Comparison of ENCODE assay signal across 10 cellular contexts in genomic region chr16:88287219-88287618, GRCh38.
DNase-seq lines count a peak whose midpoint lies in the region; ATAC-seq and TF ChIP-seq lines count a peak whose summit lies in the region.
"Had no signal": no experiment of that assay in that cellular context is flagged by ENCODE, and none has a peak within 500 bp of the region (broad histone marks: within the 10 kb centered on the region; RNA-seq: fewer than 3 reads in every experiment).

No MANE protein-coding gene starts in this region.

- ATAC-seq in natural killer cell = peak in 1 of 3 donors; percentile 83

- H3K36me3 Mint-ChIP-seq in natural killer cell = no peaks in the 10 kb centered on the region
- H3K36me3 Mint-ChIP-seq: immature natural killer cell had no signal

- DNase-seq in NCI-H2171 treated with DMSO at 0.1 percent for 48 hours (lab: John Stamatoyannopoulos, UW) (peak; percentile 48), NCI-H2171 (lab: John Stamatoyannopoulos, UW) (no peak), HAP-1 (ENCODE audit: low spot score in 2 of 2) (peak; percentile 41 to 80), SW480 (ENCODE audit: low spot score) (peak; percentile 67), natural killer cell (no peak), COR-L47 (lab: John Stamatoyannopoulos, UW) (no peak), GF-D8 (lab: John Stamatoyannopoulos, UW) (no peak), SHP77 (lab: John Stamatoyannopoulos, UW) (no peak)
- DNase-seq: immature natural killer cell had no signal

- intact Hi-C loops in natural killer cell (cut with micrococcal nuclease) = no loop called here

- H3K4me1 Mint-ChIP-seq in natural killer cell = no peaks in the 10 kb centered on the region
- H3K4me1 Mint-ChIP-seq: immature natural killer cell had no signal

- H3K9me3 Mint-ChIP-seq in natural killer cell = peaks cover 0 to 4% of the 10 kb centered on the region in 2 donors

- TF ChIP-seq CTCF in natural killer cell (IDR thresholded peaks at IDR 0.05) = peak; percentile 28

- no peak overlapping the region for H3K4me3 ChIP-seq in HAP-1
- H3K4me3 ChIP-seq: BLaER1 treated with 17β-estradiol and CSF1 and Interleukin-3, amounts not matched to agents 10 nM and 100 nM had no signal

- no peaks in the 10 kb centered on the region for H3K27me3 Mint-ChIP-seq in natural killer cell (ENCODE audit: low read depth in 2 of 2)

- no peaks in the 10 kb centered on the region for H3K9me3 ChIP-seq in HAP-1

- no peaks in the 10 kb centered on the region; the same call in 1 of the 2 replicates for H3K27me3 ChIP-seq in HAP-1 (ENCODE audit: low read depth)
- H3K27me3 ChIP-seq: BLaER1 treated with 17β-estradiol and CSF1 and Interleukin-3, amounts not matched to agents 10 nM and 100 nM had no signal

- in situ Hi-C loops in HAP-1 (cut with MboI; ENCODE audit: low sequenced_read_pairs) = loop anchor here (10.0 kb wide), 1 partner anchor 148 kb away; no protein-coding TSS in a partner anchor

- no peak overlapping the region for H3K4me3 Mint-ChIP-seq in natural killer cell
- H3K4me3 Mint-ChIP-seq: immature natural killer cell had no signal

- no peak overlapping the region for H3K27ac Mint-ChIP-seq in natural killer cell
- H3K27ac Mint-ChIP-seq: immature natural killer cell had no signal

- no peaks in the 10 kb centered on the region for H3K4me1 ChIP-seq in HAP-1

- no peaks in the 10 kb centered on the region for H3K36me3 ChIP-seq in HAP-1 (replicated peaks)

Comparison
In these comparisons a context has a peak if more than half of its experiments do, and no peak if none do; other contexts are left out.
1. DNase-seq: peak in NCI-H2171 treated with DMSO at 0.1 percent for 48 hours (single experiment), HAP-1 (2 of 2) and SW480 (single experiment); none in NCI-H2171 (single experiment), natural killer cell (single experiment), COR-L47 (single experiment), GF-D8 (single experiment) and SHP77 (0 of 2).